ENCODE assay signal across 1 cellular context in genomic region chr1:228139931-228140723, GRCh38.
A peak's percentile ranks its signal among the peaks of the same experiment; 100 is the strongest.
TF ChIP-seq lines count a peak whose summit lies in the region.

GUK1 (plus strand) TSS chr1:228140279; CDS start chr1:228140303, 24 bp downstream.

TF ChIP-seq in K562, 482 proteins besides CTCF, POLR2A, EP300 and RAD21 (continued from another document and continues in another):
- TF ChIP-seq E2F8 (IDR thresholded peaks at IDR 0.05; ENCODE audit: low read depth, partially characterized antibody) (peak; percentile 75), DDX20 (tag; IDR thresholded peaks at IDR 0.05; ENCODE audit: low read depth) (no peak), ZBTB8A (IDR thresholded peaks at IDR 0.05; ENCODE audit: partially characterized antibody) (no peak), NR3C1 (CRISPR knock-in tag; IDR thresholded peaks at IDR 0.05) (no peak), KHSRP (IDR thresholded peaks at IDR 0.05) (peak; percentile 62; the same call in 1 of the 2 replicates), ZNF655 (CRISPR knock-in tag; IDR thresholded peaks at IDR 0.05) (no peak), NONO (IDR thresholded peaks at IDR 0.05; ENCODE audit: low read depth in 2 of 2, low read length in 1 of 2) (peak in 1 of 2 experiments; percentile 82; a peak in 2 of 4 replicates), ID3 (CRISPR knock-in tag; IDR thresholded peaks at IDR 0.05) (no peak), ID3 (tag; IDR thresholded peaks at IDR 0.05) (peak; percentile 79; the same call in 1 of the 2 replicates), ZNF639 (CRISPR knock-in tag; conservative IDR thresholded peaks at IDR 0.05 in 1 of 2, IDR thresholded peaks at IDR 0.05 in 1 of 2) (peak in 1 of 2 experiments; percentile 97; a peak in 2 of 4 replicates), EWSR1 (IDR thresholded peaks at IDR 0.05; ENCODE audit: borderline replicate concordance, low read depth, partially characterized antibody) (no peak), SIN3A (IDR thresholded peaks at IDR 0.05; ENCODE audit: borderline replicate concordance in 2 of 2, control insufficient read depth in 1 of 2, low read depth in 2 of 2, low read length in 2 of 2) (peak in 1 of 2 experiments; percentile 80; a peak in 1 of 4 replicates), KLF16 (IDR thresholded peaks at IDR 0.05) (peak; percentile 96), CREM (IDR thresholded peaks at IDR 0.05; ENCODE audit: low read depth) (peak; percentile 98), MCM7 (IDR thresholded peaks at IDR 0.05) (no peak), L3MBTL2 (IDR thresholded peaks at IDR 0.05) (peak; percentile 30; the same call in 1 of the 2 replicates), E2F4 (CRISPR knock-in tag; IDR thresholded peaks at IDR 0.05; ENCODE audit: low read depth) (peak; percentile 81; the same call in 1 of the 2 replicates), ZNF12 (CRISPR knock-in tag; IDR thresholded peaks at IDR 0.05) (no peak; the same call in 1 of the 2 replicates), HOXB6 (CRISPR knock-in tag; IDR thresholded peaks at IDR 0.05; ENCODE audit: borderline replicate concordance) (no peak), ATF1 (CRISPR knock-in tag; IDR thresholded peaks at IDR 0.05) (peak; percentile 90), ATF1 (tag; IDR thresholded peaks at IDR 0.05) (peak; percentile 100), IFI16 (CRISPR knock-in tag; IDR thresholded peaks at IDR 0.05) (no peak), CCAR2 (IDR thresholded peaks at IDR 0.05; ENCODE audit: low read depth, low read length) (no peak), POLR3G (IDR thresholded peaks at IDR 0.05; ENCODE audit: extremely low read depth, insufficient read length, insufficient replicate concordance) (no peak), ZNF175 (CRISPR knock-in tag; IDR thresholded peaks at IDR 0.05; ENCODE audit: low read depth) (0 out of 2 replicates have a peak, but pooled peaks have one; percentile 21), ARID4B (CRISPR knock-in tag; IDR thresholded peaks at IDR 0.05) (peak; percentile 81), ZBTB49 (CRISPR knock-in tag; IDR thresholded peaks at IDR 0.05; ENCODE audit: borderline replicate concordance) (no peak), TRIM24 (IDR thresholded peaks at IDR 0.05) (peak in 1 of 2 experiments; percentile 65; a peak in 2 of 4 replicates), TOE1 (IDR thresholded peaks at IDR 0.05; ENCODE audit: borderline replicate concordance) (peak; percentile 74; the same call in 1 of the 2 replicates), TOE1 (CRISPR knock-in tag; IDR thresholded peaks at IDR 0.05; ENCODE audit: borderline replicate concordance, low read depth) (no peak), CBFB (CRISPR knock-in tag; IDR thresholded peaks at IDR 0.05) (0 out of 2 replicates have a peak, but pooled peaks have one; percentile 42), MXI1 (IDR thresholded peaks at IDR 0.05; ENCODE audit: low read depth, low read length) (peak; percentile 56; the same call in 1 of the 2 replicates), MEIS2 (IDR thresholded peaks at IDR 0.05; ENCODE audit: partially characterized antibody) (peak; percentile 96), SMARCA4 (IDR thresholded peaks at IDR 0.05) (no peak), E2F3 (CRISPR knock-in tag; IDR thresholded peaks at IDR 0.05) (0 out of 2 replicates have a peak, but pooled peaks have one; percentile 42), ZNF586 (CRISPR knock-in tag; conservative IDR thresholded peaks at IDR 0.05) (no peak), HDAC8 (tag; IDR thresholded peaks at IDR 0.05) (no peak), SRSF3 (IDR thresholded peaks at IDR 0.05; ENCODE audit: insufficient read depth, low read length) (no peak), SAP30 (IDR thresholded peaks at IDR 0.05; ENCODE audit: borderline replicate concordance, insufficient read depth, low read depth, low read length, poor library complexity, severe bottlenecking) (peak; percentile 95), PKNOX1 (IDR thresholded peaks at IDR 0.05) (peak; percentile 99), ZNF77 (CRISPR knock-in tag; IDR thresholded peaks at IDR 0.05) (no peak), SREBF2 (CRISPR knock-in tag; IDR thresholded peaks at IDR 0.05) (no peak), ZNF75A (CRISPR knock-in tag; IDR thresholded peaks at IDR 0.05) (no peak), SFPQ (IDR thresholded peaks at IDR 0.05; ENCODE audit: low read depth, low read length) (no peak), ZC3H11A (IDR thresholded peaks at IDR 0.05; ENCODE audit: low read depth, low read length) (0 out of 2 replicates have a peak, but pooled peaks have one; percentile 51), KLF1 (tag; IDR thresholded peaks at IDR 0.05) (peak; percentile 54; the same call in 1 of the 2 replicates), FIP1L1 (IDR thresholded peaks at IDR 0.05; ENCODE audit: low read depth, low read length, poor library complexity, severe bottlenecking) (peak; percentile 34), ARID1B (IDR thresholded peaks at IDR 0.05) (peak; percentile 42; the same call in 1 of the 2 replicates), CREB1 (IDR thresholded peaks at IDR 0.05) (peak; percentile 98), CREB1 (CRISPR knock-in tag; IDR thresholded peaks at IDR 0.05) (peak; percentile 98)
